ENCODE assay signal across 8 cellular contexts in the genomic region with DNA sequence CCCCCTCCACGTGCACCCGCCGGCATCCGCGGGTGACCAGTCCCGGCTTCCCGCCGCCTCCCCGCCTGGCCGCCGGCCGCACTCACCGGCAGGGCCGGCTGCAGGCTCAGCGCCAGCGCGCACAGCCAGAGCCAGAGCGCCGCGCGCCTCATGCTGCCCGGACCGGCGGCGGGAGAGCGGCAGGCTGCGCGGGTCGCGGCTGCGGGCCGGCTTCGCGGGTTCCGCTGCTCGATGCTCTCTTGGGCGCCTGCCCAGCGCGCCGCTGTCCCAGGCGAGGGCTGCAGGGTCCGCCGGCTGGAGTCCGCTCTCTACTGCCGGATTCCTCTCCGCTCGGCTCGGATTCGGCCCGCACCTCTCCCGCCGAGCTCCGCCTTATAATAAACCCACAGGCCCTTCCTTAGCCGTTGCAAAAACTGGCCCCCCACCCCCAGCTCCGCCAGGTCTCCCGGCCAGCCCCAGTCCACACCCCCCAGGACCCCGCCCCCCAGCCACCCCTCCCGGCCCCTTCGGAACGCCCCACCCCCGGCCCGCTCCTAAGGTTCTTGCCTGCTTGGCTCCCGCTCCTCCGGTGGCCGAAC. TPM values are rescaled to one million over a fixed set of nuclear protein-coding genes. Genes with fewer than 3 reads are reported as not detected.
A peak's percentile ranks its signal among the peaks of the same experiment; 100 is the strongest.
DNase-seq lines count a peak whose midpoint lies in the region; ATAC-seq and TF ChIP-seq lines count a peak whose summit lies in the region.

A gene with protein sequence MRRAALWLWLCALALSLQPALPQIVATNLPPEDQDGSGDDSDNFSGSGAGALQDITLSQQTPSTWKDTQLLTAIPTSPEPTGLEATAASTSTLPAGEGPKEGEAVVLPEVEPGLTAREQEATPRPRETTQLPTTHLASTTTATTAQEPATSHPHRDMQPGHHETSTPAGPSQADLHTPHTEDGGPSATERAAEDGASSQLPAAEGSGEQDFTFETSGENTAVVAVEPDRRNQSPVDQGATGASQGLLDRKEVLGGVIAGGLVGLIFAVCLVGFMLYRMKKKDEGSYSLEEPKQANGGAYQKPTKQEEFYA (minus strand): TSS at position 415 of the 578 bp plus-strand sequence. CDS start 263 bp downstream, at position 152.

- H3K36me3 ChIP-seq in right lobe of liver (peaks cover 0 to 4% (median 0%) of the 10 kb centered on the region in 4 donors), thymus (ENCODE audit: control insufficient read depth, insufficient read depth) (no peaks in the 10 kb centered on the region)

- H3K9me3 Mint-ChIP-seq in activated CD8-positive, alpha-beta memory T cell treated with anti-CD3 and anti-CD28 coated beads, Interleukin-2, amount 10 ng/mL, durations not matched to agents 7 days and 5 days (ENCODE audit: low read depth) = no peaks in the 10 kb centered on the region

- CTCF ChIA-PET in activated CD8-positive, alpha-beta memory T cell treated with anti-CD3 and anti-CD28 coated beads, Interleukin-2, amount 10 ng/mL, durations not matched to agents 7 days and 5 days (lab: Charles Lee) = interaction anchor here (1.0 to 2.7 kb wide), 14 partner anchors 10 to 269 kb away, joined by 3 to 14 read pairs (median 5); a partner anchor contains a TSS

- no peaks in the 10 kb centered on the region for H3K9me3 ChIP-seq in right lobe of liver
- no peaks in the 10 kb centered on the region for H3K9me3 ChIP-seq in thymus (ENCODE audit: control insufficient read depth)

- intact Hi-C loops in right lobe of liver (cut with DNase I) = loop anchor here in 1 of 2 donors (10.0 kb wide), 1 partner anchor 110 kb away; no protein-coding TSS in a partner anchor

- H3K27ac Mint-ChIP-seq in activated CD8-positive, alpha-beta memory T cell treated with anti-CD3 and anti-CD28 coated beads, Interleukin-2, amount 10 ng/mL, durations not matched to agents 7 days and 5 days = no peak within 1 kb of the TSS

- H3K36me3 Mint-ChIP-seq in activated CD8-positive, alpha-beta memory T cell treated with anti-CD3 and anti-CD28 coated beads, Interleukin-2, amount 10 ng/mL, durations not matched to agents 7 days and 5 days = no peaks in the 10 kb centered on the region

- peaks cover 6% of the 10 kb centered on the region for H3K4me1 Mint-ChIP-seq in activated CD8-positive, alpha-beta memory T cell treated with anti-CD3 and anti-CD28 coated beads, Interleukin-2, amount 10 ng/mL, durations not matched to agents 7 days and 5 days

- TF ChIP-seq POLR2A in right lobe of liver (IDR thresholded peaks at IDR 0.05) = peak; percentile 79

- DNase-seq in activated CD8-positive, alpha-beta memory T cell treated with anti-CD3 and anti-CD28 coated beads, Interleukin-2, amount 10 ng/mL, durations not matched to agents 7 days and 5 days = no peak
- no peak for DNase-seq in activated CD8-positive, alpha-beta memory T cell treated with anti-CD3 and anti-CD28 coated beads, Interleukin-2, amount 50 U/mL, for 4 hours
- DNase-seq in OCI-M1 (lab: John Stamatoyannopoulos, UW) (peak; percentile 20), coronary artery (ENCODE audit: low spot score) (no peak), right lobe of liver (peak; percentile 80 to 92 (median 91))
- DNase-seq in stimulated activated CD4-positive, alpha-beta T cell treated with anti-CD3 and anti-CD28 coated beads, Interleukin-1b, Interleukin-23, amount 100 ng/mL, for 48 hours = no peak

- H3K4me3 ChIP-seq in coronary artery = peak within 1 kb of the TSS; percentile 77
- peak within 1 kb of the TSS; percentile 85 to 93 (median 85) for H3K4me3 ChIP-seq in right lobe of liver
- peak within 1 kb of the TSS; percentile 51 for H3K4me3 ChIP-seq in thymus (ENCODE audit: low read length)

- no peak for TF ChIP-seq CTCF in coronary artery (IDR thresholded peaks at IDR 0.05)
- TF ChIP-seq CTCF in right lobe of liver (IDR thresholded peaks at IDR 0.05) = no peak

- peak within 1 kb of the TSS; percentile 43 for H3K4me3 Mint-ChIP-seq in activated CD8-positive, alpha-beta memory T cell treated with anti-CD3 and anti-CD28 coated beads, Interleukin-2, amount 10 ng/mL, durations not matched to agents 7 days and 5 days

- ATAC-seq in activated CD8-positive, alpha-beta memory T cell treated with anti-CD3 and anti-CD28 coated beads, Interleukin-2, amount 10 ng/mL, durations not matched to agents 7 days and 5 days = peak; percentile 38
- peak; percentile 26 for ATAC-seq in HG02943 (IDR thresholded peaks at IDR 0.05; ENCODE audit: low read depth, unreplicated experiment)
- ATAC-seq in right lobe of liver = peak; percentile 50 to 79 (median 65)

- H3K27me3 ChIP-seq in right lobe of liver (no peaks in the 10 kb centered on the region), thymus (ENCODE audit: control insufficient read depth, insufficient read depth) (peaks cover 48% of the 10 kb centered on the region)

- peaks cover 72% of the 10 kb centered on the region for H3K27me3 Mint-ChIP-seq in activated CD8-positive, alpha-beta memory T cell treated with anti-CD3 and anti-CD28 coated beads, Interleukin-2, amount 10 ng/mL, durations not matched to agents 7 days and 5 days

- H3K27ac ChIP-seq in coronary artery (no peak within 1 kb of the TSS), right lobe of liver (peak within 1 kb of the TSS; percentile 90 to 99 (median 92)), thymus (ENCODE audit: low read depth) (peak within 1 kb of the TSS; percentile 81)

- H3K4me1 ChIP-seq in right lobe of liver = peaks cover 0 to 40% (median 17%) of the 10 kb centered on the region in 4 donors
- H3K4me1 ChIP-seq in thymus (ENCODE audit: control insufficient read depth, insufficient read depth, low read length) = peaks cover 2% of the 10 kb centered on the region

- 0% methylated on average over 23 of the region's 65 CpGs for WGBS in right lobe of liver (ENCODE audit: insufficient coverage, low coverage, low lambda C conversion rate, missing lambda C conversion rate)
- WGBS in thymus = under 1% methylated on average over 65 of the region's 65 CpGs

RNA-seq across cellular contexts. Expression of the gene that starts here (rescaled TPM):
- total RNA-seq in activated CD8-positive, alpha-beta memory T cell treated with anti-CD3 and anti-CD28 coated beads, Interleukin-2, amount 10 ng/mL, durations not matched to agents 7 days and 5 days = under 1 TPM in 1 of 2 experiments, not detected in 1; 0.42 TPM
- total RNA-seq in right lobe of liver = 100 to 1,000 TPM; 260 to 452 (median 415) TPM
- polyA plus RNA-seq in thymus = 18.9 TPM

Comparison
In these comparisons a context has a peak if more than half of its experiments do, and no peak if none do; other contexts are left out.
1. RNA of the gene that starts here (total RNA-seq): 260 to 452 TPM in right lobe of liver; 0.42 TPM in activated CD8-positive, alpha-beta memory T cell treated with anti-CD3 and anti-CD28 coated beads, Interleukin-2, amount 10 ng/mL, durations not matched to agents 7 days and 5 days; every median in the first group is over 100 times any median in the second.
2. Peak in ATAC-seq in activated CD8-positive, alpha-beta memory T cell treated with anti-CD3 and anti-CD28 coated beads, Interleukin-2, amount 10 ng/mL, durations not matched to agents 7 days and 5 days; RNA of the gene not detected or under 1 TPM.
3. DNase-seq: peak in OCI-M1 (single experiment) and right lobe of liver (3 of 3); none in activated CD8-positive, alpha-beta memory T cell treated with anti-CD3 and anti-CD28 coated beads, Interleukin-2, amount 10 ng/mL, durations not matched to agents 7 days and 5 days (single experiment), activated CD8-positive, alpha-beta memory T cell treated with anti-CD3 and anti-CD28 coated beads, Interleukin-2, amount 50 U/mL, for 4 hours (single experiment), coronary artery (single experiment) and stimulated activated CD4-positive, alpha-beta T cell treated with anti-CD3 and anti-CD28 coated beads, Interleukin-1b, Interleukin-23, amount 100 ng/mL, for 48 hours (single experiment).
4. H3K27ac ChIP-seq: peak in right lobe of liver (3 of 3) and thymus (single experiment); none in coronary artery (0 of 2).
5. Peak in every context shown above with its lines, with median percentiles within 50 percentile points of each other: ATAC-seq and H3K4me3 ChIP-seq.